In the genomic region with DNA sequence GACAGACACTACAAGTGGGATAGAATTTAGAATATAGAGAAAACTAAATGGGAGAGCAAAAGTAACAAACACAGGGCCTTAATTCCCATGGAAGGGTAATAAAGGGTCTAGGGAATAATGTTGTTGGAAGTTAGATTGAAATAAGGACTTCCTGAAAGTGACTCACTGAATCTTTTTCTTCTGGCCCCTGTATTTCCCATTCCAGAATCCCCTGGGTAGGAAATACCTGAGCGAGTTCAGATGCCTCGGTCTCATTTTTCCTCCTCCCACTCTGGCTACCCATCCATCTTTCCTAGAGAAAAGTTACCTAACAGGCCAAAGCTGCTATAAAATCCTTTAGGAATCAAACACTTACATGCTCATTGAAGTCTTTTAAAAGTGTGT, we compare ENCODE assay signal across 1 cellular context.
A peak's percentile ranks its signal among the peaks of the same experiment; 100 is the strongest.
TF ChIP-seq lines count a peak whose summit lies in the region.

No MANE protein-coding gene starts in this region.

TF ChIP-seq in K562, 482 proteins besides CTCF, POLR2A, EP300 and RAD21 (continued from another document):
- TF ChIP-seq ZNF609 (CRISPR knock-in tag; IDR thresholded peaks at IDR 0.05; ENCODE audit: borderline replicate concordance) (no peak), ZNF184 (CRISPR knock-in tag; IDR thresholded peaks at IDR 0.05) (no peak), TARDBP (IDR thresholded peaks at IDR 0.05) (no peak), ZNF175 (CRISPR knock-in tag; IDR thresholded peaks at IDR 0.05; ENCODE audit: low read depth) (0 out of 2 replicates have a peak, but pooled peaks have one; percentile 3), SIX5 (IDR thresholded peaks at IDR 0.05; ENCODE audit: borderline replicate concordance in 1 of 2, insufficient read depth in 1 of 2, low read depth in 1 of 2, low read length in 2 of 2) (no peak)
